9 cellular contexts compared by ENCODE assay signal in genomic region chr19:49515767-49516166, GRCh38. TPM values are rescaled to one million over a fixed set of nuclear protein-coding genes. Genes with fewer than 3 reads are reported as not detected.
DNase-seq lines count a peak whose midpoint lies in the region; ATAC-seq and TF ChIP-seq lines count a peak whose summit lies in the region.
"Had no signal": no experiment of that assay in that cellular context is flagged by ENCODE, and none has a peak within 500 bp of the region (broad histone marks: within the 10 kb centered on the region; RNA-seq: fewer than 3 reads in every experiment).

No MANE protein-coding gene starts in this region.

- peak overlapping the region in 7 of 8 donors; percentile 19 to 53 (median 30) for H3K4me3 Mint-ChIP-seq in CD4-positive, alpha-beta memory T cell
- H3K4me3 Mint-ChIP-seq in neural crest cell: peak overlapping the region; percentile 84
- H3K4me3 Mint-ChIP-seq in T-helper 2 cell treated with Interferon-gamma antibody and Interleukin-4, amounts not matched to agents 5 μg/mL and 100 μg/mL, for 36 hours: no peak overlapping the region

- TF ChIP-seq CTCF in foreskin fibroblast (IDR thresholded peaks at IDR 0.05; ENCODE audit: low read depth, low read length): no peak
- TF ChIP-seq CTCF in neural crest cell (conservative IDR thresholded peaks at IDR 0.05): no peak

- CTCF ChIA-PET in CD4-positive, alpha-beta memory T cell (lab: Charles Lee; ENCODE audit: partially characterized antibody): interaction anchor here (1.2 to 3.3 kb wide), 6 partner anchors 11 to 59 kb away, joined by 3 to 22 read pairs (median 4); no protein-coding TSS in a partner anchor

- H3K9ac ChIP-seq in SK-N-MC (ENCODE audit: insufficient read length): peak overlapping the region; percentile 100

- peaks cover 13 to 41% (median 25%) of the 10 kb centered on the region in 4 donors for H3K4me1 Mint-ChIP-seq in CD4-positive, alpha-beta memory T cell
- H3K4me1 Mint-ChIP-seq in neural crest cell: peaks cover 29% of the 10 kb centered on the region
- peaks cover 19% of the 10 kb centered on the region for H3K4me1 Mint-ChIP-seq in T-helper 2 cell treated with Interferon-gamma antibody and Interleukin-4, amounts not matched to agents 5 μg/mL and 100 μg/mL, for 36 hours (ENCODE audit: low read depth)

- no peak for DNase-seq in CD4-positive, alpha-beta memory T cell
- DNase-seq in SK-N-MC (ENCODE audit: low read depth, low spot score) (no peak), foreskin fibroblast (peak; percentile 76 to 79), neural crest cell (ENCODE audit: low read depth, low spot score) (no peak), T-helper 2 cell (no peak)
- no peak for DNase-seq in T-helper 2 cell treated with Interferon-gamma antibody and Interleukin-4, amounts not matched to agents 5 μg/mL and 100 μg/mL, for 36 hours (ENCODE audit: low spot score)
- DNase-seq: NCI-H146 had no signal

- peak overlapping the region in 3 of 7 donors; percentile 1 to 66 (median 64) for H3K27ac Mint-ChIP-seq in CD4-positive, alpha-beta memory T cell
- H3K27ac Mint-ChIP-seq in neural crest cell (ENCODE audit: unreplicated experiment): no peak overlapping the region
- no peak overlapping the region for H3K27ac Mint-ChIP-seq in T-helper 2 cell treated with Interferon-gamma antibody and Interleukin-4, amounts not matched to agents 5 μg/mL and 100 μg/mL, for 36 hours

- peaks cover 32% of the 10 kb centered on the region for H3K4me1 ChIP-seq in CD4-positive, alpha-beta memory T cell (ENCODE audit: insufficient read depth, low read length)

- no peak overlapping the region for H3K4me3 ChIP-seq in CD4-positive, alpha-beta memory T cell (ENCODE audit: low read length in 2 of 2)
- H3K4me3 ChIP-seq in SK-N-MC (peak overlapping the region; percentile 100), foreskin fibroblast (ENCODE audit: low read depth in 1 of 2, low read length in 2 of 2) (no peak overlapping the region)

- ATAC-seq in GM21528 (IDR thresholded peaks at IDR 0.05; ENCODE audit: low FRiP score, unreplicated experiment): no peak
- ATAC-seq in HG02885 (IDR thresholded peaks at IDR 0.05; ENCODE audit: poor library complexity, unreplicated experiment): no peak

- no peaks in the 10 kb centered on the region for H3K27me3 ChIP-seq in CD4-positive, alpha-beta memory T cell (ENCODE audit: insufficient read depth, low read length)

- no peaks in the 10 kb centered on the region for H3K9me3 Mint-ChIP-seq in CD4-positive, alpha-beta memory T cell
- no peaks in the 10 kb centered on the region for H3K9me3 Mint-ChIP-seq in neural crest cell
- H3K9me3 Mint-ChIP-seq in T-helper 2 cell treated with Interferon-gamma antibody and Interleukin-4, amounts not matched to agents 5 μg/mL and 100 μg/mL, for 36 hours: no peaks in the 10 kb centered on the region

- peaks cover 0 to 4% of the 10 kb centered on the region in 2 donors for H3K36me3 Mint-ChIP-seq in CD4-positive, alpha-beta memory T cell
- H3K36me3 Mint-ChIP-seq in neural crest cell (ENCODE audit: low read depth): no peaks in the 10 kb centered on the region
- no peaks in the 10 kb centered on the region for H3K36me3 Mint-ChIP-seq in T-helper 2 cell treated with Interferon-gamma antibody and Interleukin-4, amounts not matched to agents 5 μg/mL and 100 μg/mL, for 36 hours (ENCODE audit: low read depth)

- POLR2A ChIA-PET in CD4-positive, alpha-beta memory T cell (lab: Charles Lee; ENCODE audit: partially characterized antibody): interaction anchor here (1.4 kb wide), 1 partner anchor 31 kb away, joined by 4 read pairs; no protein-coding TSS in a partner anchor

- intact Hi-C loops in CD4-positive, alpha-beta memory T cell (cut with micrococcal nuclease): no loop called here

- H3K27ac ChIP-seq in CD4-positive, alpha-beta memory T cell (ENCODE audit: low read depth, low read length): no peak overlapping the region
- H3K27ac ChIP-seq in SK-N-MC: peak overlapping the region; percentile 100

- H3K9me3 ChIP-seq in CD4-positive, alpha-beta memory T cell (ENCODE audit: control insufficient read depth in 1 of 2, low read length in 2 of 2): no peaks in the 10 kb centered on the region
- no peaks in the 10 kb centered on the region for H3K9me3 ChIP-seq in SK-N-MC (ENCODE audit: low read depth, low read length)

- H3K27me3 Mint-ChIP-seq in CD4-positive, alpha-beta memory T cell: no peaks in the 10 kb centered on the region
- no peaks in the 10 kb centered on the region for H3K27me3 Mint-ChIP-seq in neural crest cell (ENCODE audit: low read depth)
- H3K27me3 Mint-ChIP-seq in T-helper 2 cell treated with Interferon-gamma antibody and Interleukin-4, amounts not matched to agents 5 μg/mL and 100 μg/mL, for 36 hours (ENCODE audit: low read depth): peaks cover 21% of the 10 kb centered on the region

- H3K36me3 ChIP-seq in CD4-positive, alpha-beta memory T cell (ENCODE audit: insufficient read depth, low read length): no peaks in the 10 kb centered on the region
- peaks cover 66% of the 10 kb centered on the region for H3K36me3 ChIP-seq in SK-N-MC (ENCODE audit: insufficient read depth, low read length)

RNA-seq across cellular contexts. Expression of gene FCGRT, which starts 3.3 kb away (rescaled TPM):
- total RNA-seq in CD4-positive, alpha-beta memory T cell: 10 to 100 TPM; 21.9 to 25.8 TPM
- 10 to 100 TPM; 40.2 to 42.5 TPM for polyA plus RNA-seq in CD4-positive, alpha-beta memory T cell
- 24.9 and 27.5 TPM in 2 replicates for total RNA-seq in neural crest cell

RNA-seq across cellular contexts. Expression of gene RCN3, which starts 12.0 kb away (rescaled TPM):
- total RNA-seq in CD4-positive, alpha-beta memory T cell: 1 to 10 TPM; 2.4 to 2.5 TPM
- polyA plus RNA-seq in CD4-positive, alpha-beta memory T cell: 1 to 10 TPM; 1.2 to 1.5 TPM
- 7.7 and 8.8 TPM in 2 replicates for total RNA-seq in neural crest cell

RNA-seq across cellular contexts. Expression of gene RPS11, which starts 19.5 kb away (rescaled TPM):
- total RNA-seq in CD4-positive, alpha-beta memory T cell: 1,000 to 10,000 TPM; 3,135 to 3,272 TPM
- 1,000 to 10,000 TPM; 1,691 to 2,012 TPM for polyA plus RNA-seq in CD4-positive, alpha-beta memory T cell
- 2,365 and 2,591 TPM in 2 replicates for total RNA-seq in neural crest cell

RNA-seq across cellular contexts. Expression of gene RPL13A, which starts 28.4 kb away (rescaled TPM):
- 1,000 to 10,000 TPM; 5,517 to 5,661 TPM for total RNA-seq in CD4-positive, alpha-beta memory T cell
- 1,000 to 10,000 TPM; 1,827 to 3,046 TPM for polyA plus RNA-seq in CD4-positive, alpha-beta memory T cell
- total RNA-seq in neural crest cell: 2,983 and 3,026 TPM in 2 replicates

RNA-seq across cellular contexts. Expression of gene FLT3LG, which starts 41.8 kb away (rescaled TPM):
- 100 to 1,000 TPM; 114 to 115 TPM for total RNA-seq in CD4-positive, alpha-beta memory T cell
- 100 to 1,000 TPM; 145 to 252 TPM for polyA plus RNA-seq in CD4-positive, alpha-beta memory T cell
- total RNA-seq in neural crest cell: 0.89 and 1.0 TPM in 2 replicates

Comparison
In these comparisons a context has a peak if more than half of its experiments do, and no peak if none do; other contexts are left out.
1. DNase-seq: peak in foreskin fibroblast (2 of 2); none in CD4-positive, alpha-beta memory T cell (0 of 5), SK-N-MC (single experiment), neural crest cell (single experiment), T-helper 2 cell treated with Interferon-gamma antibody and Interleukin-4, amounts not matched to agents 5 μg/mL and 100 μg/mL, for 36 hours (single experiment) and T-helper 2 cell (0 of 5).